In the genomic region with DNA sequence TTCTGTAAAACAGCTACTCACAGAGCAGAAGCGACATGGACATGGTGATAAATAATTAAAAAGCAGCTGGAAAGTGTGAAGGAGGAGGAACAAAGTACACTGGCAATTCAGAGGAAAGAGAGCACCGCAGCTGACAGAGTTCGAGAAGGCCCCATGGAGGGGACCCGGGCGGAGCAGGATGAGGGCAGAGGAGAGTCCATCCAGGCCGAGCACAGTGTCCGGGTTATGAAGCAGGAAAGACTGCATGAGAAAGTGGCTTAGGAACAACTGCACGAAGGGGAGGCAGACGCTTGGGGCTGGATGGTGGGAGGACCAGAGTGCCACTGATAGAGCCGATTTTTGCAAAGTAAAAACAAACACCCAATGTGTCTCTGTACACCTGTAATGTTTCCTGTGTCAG, we compare ENCODE assay signal across 15 cellular contexts.
DNase-seq lines count a peak whose midpoint lies in the region; ATAC-seq, FAIRE-seq and TF ChIP-seq lines count a peak whose summit lies in the region.
"Had no signal": no experiment of that assay in that cellular context is flagged by ENCODE, and none has a peak within 500 bp of the region (broad histone marks: within the 10 kb centered on the region; RNA-seq: fewer than 3 reads in every experiment).

No MANE protein-coding gene starts in this region.

- H3K9me3 Mint-ChIP-seq in activated naive CD4-positive, alpha-beta T cell treated with anti-CD3 and anti-CD28 coated beads, Interleukin-2, amount 50 U/mL, for 24 hours: no peaks in the 10 kb centered on the region
- peaks cover 4% of the 10 kb centered on the region for H3K9me3 Mint-ChIP-seq in activated naive CD4-positive, alpha-beta T cell treated with anti-CD3 and anti-CD28 coated beads, Interleukin-2, amount 10 ng/mL, durations not matched to agents 7 days and 5 days
- H3K9me3 Mint-ChIP-seq in astrocyte (ENCODE audit: unreplicated experiment): no peaks in the 10 kb centered on the region
- H3K9me3 Mint-ChIP-seq in memory B cell: no peaks in the 10 kb centered on the region
- H3K9me3 Mint-ChIP-seq: CD4-positive, CD25-positive, alpha-beta regulatory T cell had no signal

- H3K27me3 ChIP-seq in astrocyte (ENCODE audit: insufficient read depth, low read length) (no peaks in the 10 kb centered on the region), upper lobe of right lung (no peaks in the 10 kb centered on the region)
- H3K27me3 ChIP-seq: BLaER1 had no signal

- no peaks in the 10 kb centered on the region for H4K20me1 ChIP-seq in astrocyte (ENCODE audit: insufficient read depth, low read length)

- H3K36me3 ChIP-seq in astrocyte (ENCODE audit: insufficient read depth, low read length) (peaks cover 4% of the 10 kb centered on the region), upper lobe of right lung (peaks cover 2% of the 10 kb centered on the region)

- intact Hi-C loops in upper lobe of right lung (cut with DNase I): no loop called here

- H3K27ac ChIP-seq in astrocyte (ENCODE audit: low read depth, low read length) (no peak overlapping the region), upper lobe of right lung (no peak overlapping the region)
- H3K27ac ChIP-seq: 22Rv1, BLaER1 had no signal

- H3K9me3 ChIP-seq in astrocyte (ENCODE audit: insufficient read depth, low read depth, low read length) (no peaks in the 10 kb centered on the region), upper lobe of right lung (no peaks in the 10 kb centered on the region)
- H3K9me3 ChIP-seq: BLaER1 had no signal

- H3K4me2 ChIP-seq in astrocyte (ENCODE audit: low read length): no peak overlapping the region
- H3K4me2 ChIP-seq: BLaER1 had no signal

- TF ChIP-seq CTCF in astrocyte (IDR thresholded peaks at IDR 0.05; ENCODE audit: insufficient read depth, low read depth, low read length): no peak
- TF ChIP-seq CTCF in upper lobe of right lung (IDR thresholded peaks at IDR 0.05): no peak

- peak overlapping the region; percentile 59 for H3K27ac Mint-ChIP-seq in activated naive CD4-positive, alpha-beta T cell treated with anti-CD3 and anti-CD28 coated beads, Interleukin-2, amount 50 U/mL, for 24 hours
- H3K27ac Mint-ChIP-seq in activated naive CD4-positive, alpha-beta T cell treated with anti-CD3 and anti-CD28 coated beads, Interleukin-2, amount 10 ng/mL, durations not matched to agents 7 days and 5 days: no peak overlapping the region
- H3K27ac Mint-ChIP-seq in astrocyte (ENCODE audit: unreplicated experiment) (peak overlapping the region; percentile 77), memory B cell (peak overlapping the region; percentile 11)

- peaks cover 13% of the 10 kb centered on the region for H3K4me1 ChIP-seq in astrocyte (ENCODE audit: insufficient read depth, low read length)
- H3K4me1 ChIP-seq in upper lobe of right lung: no peaks in the 10 kb centered on the region

- CTCF ChIA-PET in activated naive CD4-positive, alpha-beta T cell treated with anti-CD3 and anti-CD28 coated beads, Interleukin-2, amount 10 ng/mL, durations not matched to agents 7 days and 5 days (lab: Charles Lee): no interaction called here

- ATAC-seq in memory B cell (ENCODE audit: low read depth) (no peak), upper lobe of right lung (no peak)
- ATAC-seq: GM12878 had no signal

- H3K9ac ChIP-seq in astrocyte (ENCODE audit: low read length): no peak overlapping the region
- H3K9ac ChIP-seq: BLaER1 had no signal

- no peak overlapping the region for H3K4me3 Mint-ChIP-seq in activated naive CD4-positive, alpha-beta T cell treated with anti-CD3 and anti-CD28 coated beads, Interleukin-2, amount 50 U/mL, for 24 hours
- no peak overlapping the region for H3K4me3 Mint-ChIP-seq in activated naive CD4-positive, alpha-beta T cell treated with anti-CD3 and anti-CD28 coated beads, Interleukin-2, amount 10 ng/mL, durations not matched to agents 7 days and 5 days
- H3K4me3 Mint-ChIP-seq in astrocyte (ENCODE audit: unreplicated experiment): no peak overlapping the region
- H3K4me3 Mint-ChIP-seq in memory B cell: peak overlapping the region; percentile 37
- H3K4me3 Mint-ChIP-seq: CD4-positive, CD25-positive, alpha-beta regulatory T cell; H9 had no signal

- peaks cover 17% of the 10 kb centered on the region for H3K4me1 Mint-ChIP-seq in activated naive CD4-positive, alpha-beta T cell treated with anti-CD3 and anti-CD28 coated beads, Interleukin-2, amount 50 U/mL, for 24 hours
- H3K4me1 Mint-ChIP-seq in activated naive CD4-positive, alpha-beta T cell treated with anti-CD3 and anti-CD28 coated beads, Interleukin-2, amount 10 ng/mL, durations not matched to agents 7 days and 5 days: peaks cover 18% of the 10 kb centered on the region
- H3K4me1 Mint-ChIP-seq in astrocyte (ENCODE audit: low read depth, unreplicated experiment) (peaks cover 12% of the 10 kb centered on the region), memory B cell (peaks cover 33% of the 10 kb centered on the region)
- H3K4me1 Mint-ChIP-seq: H9 had no signal

- no peak for FAIRE-seq in astrocyte (lab: Jason Lieb, UNC)
- FAIRE-seq: GM12878, GM18507 had no signal

- peaks cover 4% of the 10 kb centered on the region for H3K36me3 Mint-ChIP-seq in activated naive CD4-positive, alpha-beta T cell treated with anti-CD3 and anti-CD28 coated beads, Interleukin-2, amount 50 U/mL, for 24 hours
- H3K36me3 Mint-ChIP-seq in activated naive CD4-positive, alpha-beta T cell treated with anti-CD3 and anti-CD28 coated beads, Interleukin-2, amount 10 ng/mL, durations not matched to agents 7 days and 5 days: peaks cover 4% of the 10 kb centered on the region
- H3K36me3 Mint-ChIP-seq in astrocyte (ENCODE audit: low read depth, unreplicated experiment) (peaks cover 21% of the 10 kb centered on the region), memory B cell (no peaks in the 10 kb centered on the region)

- H3K4me3 ChIP-seq in astrocyte (ENCODE audit: insufficient read depth, low read depth, low read length) (no peak overlapping the region), upper lobe of right lung (no peak overlapping the region)
- H3K4me3 ChIP-seq: BLaER1, GM12878 had no signal

- no peak overlapping the region for H2AFZ ChIP-seq in astrocyte (ENCODE audit: low read depth, low read length)

- H3K79me2 ChIP-seq in astrocyte (ENCODE audit: insufficient read depth, low read length): no peaks in the 10 kb centered on the region

- DNase-seq in activated naive CD4-positive, alpha-beta T cell treated with anti-CD3 and anti-CD28 coated beads, Interleukin-2, amount 10 ng/mL, durations not matched to agents 7 days and 5 days: no peak
- no peak for DNase-seq in astrocyte (ENCODE audit: low read depth)
- no peak for DNase-seq in memory B cell (ENCODE audit: low spot score in 2 of 2)
- DNase-seq in upper lobe of right lung: peak; percentile 23
- no peak for DNase-seq in NCI-H2081 (lab: John Stamatoyannopoulos, UW)
- DNase-seq in AML-193 (lab: John Stamatoyannopoulos, UW): no peak
- no peak for DNase-seq in activated CD4-positive, alpha-beta T cell treated with anti-CD3 and anti-CD28 coated beads for 48 hours
- DNase-seq: CD4-positive, CD25-positive, alpha-beta regulatory T cell; GOT3; H9 had no signal

- no peaks in the 10 kb centered on the region for H3K27me3 Mint-ChIP-seq in activated naive CD4-positive, alpha-beta T cell treated with anti-CD3 and anti-CD28 coated beads, Interleukin-2, amount 50 U/mL, for 24 hours
- H3K27me3 Mint-ChIP-seq in activated naive CD4-positive, alpha-beta T cell treated with anti-CD3 and anti-CD28 coated beads, Interleukin-2, amount 10 ng/mL, durations not matched to agents 7 days and 5 days: no peaks in the 10 kb centered on the region
- H3K27me3 Mint-ChIP-seq in astrocyte (ENCODE audit: low read depth, unreplicated experiment) (no peaks in the 10 kb centered on the region), memory B cell (no peaks in the 10 kb centered on the region)
- H3K27me3 Mint-ChIP-seq: CD4-positive, CD25-positive, alpha-beta regulatory T cell had no signal
